7 cellular contexts compared by ENCODE assay signal in the genomic region with DNA sequence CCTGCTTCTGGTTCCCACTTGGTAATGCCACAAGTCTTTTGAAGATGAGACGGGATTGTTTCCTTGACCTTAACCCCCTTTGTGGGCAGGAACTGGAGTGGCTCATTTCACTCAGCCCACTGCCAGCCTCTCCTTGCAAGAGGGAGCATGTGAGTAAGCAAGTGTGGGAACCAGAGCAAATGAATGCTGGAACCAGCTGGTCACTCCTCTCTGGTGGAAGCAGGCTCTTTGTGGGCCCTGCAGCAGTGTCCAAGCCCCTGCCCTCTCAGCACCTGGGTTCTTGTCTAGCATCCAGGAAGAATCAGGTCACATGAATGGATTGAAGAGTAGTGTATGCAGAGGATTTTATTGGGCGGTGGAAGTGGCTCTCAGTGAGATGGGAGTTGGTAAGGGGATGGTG.
"Had no signal": no experiment of that assay in that cellular context is flagged by ENCODE, and none has a peak within 500 bp of the region (broad histone marks: within the 10 kb centered on the region; RNA-seq: fewer than 3 reads in every experiment).

No MANE protein-coding gene starts in this region.

- FAIRE-seq: HepG2 had no signal

- H3K4me1 ChIP-seq: HAP-1 had no signal

- ATAC-seq: GM23338, HCT116, HepG2 had no signal

- DNase-seq: H7, HFFc6, KBM-7 had no signal

- H3K4me2 ChIP-seq: GM23338 had no signal

- H2AFZ ChIP-seq: GM23338 had no signal

- H3K4me3 ChIP-seq: GM23338, HAP-1 had no signal

- H3K36me3 ChIP-seq: HAP-1 had no signal
